In the genomic region with DNA sequence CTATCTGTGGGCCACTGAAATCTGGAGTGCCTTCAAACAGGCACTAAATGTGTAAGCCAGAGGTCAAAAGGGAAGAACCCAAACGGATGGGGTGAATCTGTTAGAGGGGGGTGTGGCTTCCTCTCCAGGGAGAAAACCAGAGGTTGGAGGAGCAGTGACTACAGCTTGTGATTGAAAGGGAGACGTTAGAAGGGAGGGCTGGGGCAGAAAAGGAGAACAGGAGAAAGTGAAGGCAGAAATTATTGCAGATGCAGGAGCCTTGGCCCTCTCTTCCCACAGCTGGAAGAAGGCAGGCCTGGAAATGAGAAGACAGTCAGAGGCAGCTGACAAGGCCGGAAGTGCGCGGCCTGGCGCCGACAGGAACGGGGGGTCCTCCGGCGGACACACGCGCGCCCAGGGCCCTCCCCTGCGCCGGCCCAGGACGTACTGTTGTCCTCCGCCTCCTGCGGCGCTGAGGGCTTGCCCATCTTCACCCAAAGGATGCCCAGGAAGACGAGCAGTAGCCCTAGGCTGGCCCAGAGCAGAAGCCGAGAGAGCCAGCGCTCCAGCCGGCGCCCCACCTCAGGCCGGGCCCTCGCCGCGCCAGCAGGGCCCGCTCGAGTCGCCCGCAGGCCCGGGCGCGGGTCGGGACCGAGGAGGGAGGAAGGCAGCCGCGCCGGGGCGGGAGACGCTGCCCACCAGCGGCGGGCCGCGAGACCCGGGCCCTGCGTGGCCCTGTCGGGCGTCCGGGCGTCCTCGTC, we compare ENCODE assay signal across 1 cellular context.
A peak's percentile ranks its signal among the peaks of the same experiment; 100 is the strongest.
TF ChIP-seq lines count a peak whose summit lies in the region.

No MANE protein-coding gene starts in this region.

TF ChIP-seq in HepG2, 621 proteins besides CTCF, POLR2A, EP300 and RAD21 (continued from another document and continues in another):
- TF ChIP-seq, protein P1, sequence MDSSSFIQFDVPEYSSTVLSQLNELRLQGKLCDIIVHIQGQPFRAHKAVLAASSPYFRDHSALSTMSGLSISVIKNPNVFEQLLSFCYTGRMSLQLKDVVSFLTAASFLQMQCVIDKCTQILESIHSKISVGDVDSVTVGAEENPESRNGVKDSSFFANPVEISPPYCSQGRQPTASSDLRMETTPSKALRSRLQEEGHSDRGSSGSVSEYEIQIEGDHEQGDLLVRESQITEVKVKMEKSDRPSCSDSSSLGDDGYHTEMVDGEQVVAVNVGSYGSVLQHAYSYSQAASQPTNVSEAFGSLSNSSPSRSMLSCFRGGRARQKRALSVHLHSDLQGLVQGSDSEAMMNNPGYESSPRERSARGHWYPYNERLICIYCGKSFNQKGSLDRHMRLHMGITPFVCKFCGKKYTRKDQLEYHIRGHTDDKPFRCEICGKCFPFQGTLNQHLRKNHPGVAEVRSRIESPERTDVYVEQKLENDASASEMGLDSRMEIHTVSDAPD (CRISPR knock-in tag; IDR thresholded peaks at IDR 0.05) = 0 out of 2 replicates have a peak, but pooled peaks have one; percentile 33
- TF ChIP-seq, protein P2, sequence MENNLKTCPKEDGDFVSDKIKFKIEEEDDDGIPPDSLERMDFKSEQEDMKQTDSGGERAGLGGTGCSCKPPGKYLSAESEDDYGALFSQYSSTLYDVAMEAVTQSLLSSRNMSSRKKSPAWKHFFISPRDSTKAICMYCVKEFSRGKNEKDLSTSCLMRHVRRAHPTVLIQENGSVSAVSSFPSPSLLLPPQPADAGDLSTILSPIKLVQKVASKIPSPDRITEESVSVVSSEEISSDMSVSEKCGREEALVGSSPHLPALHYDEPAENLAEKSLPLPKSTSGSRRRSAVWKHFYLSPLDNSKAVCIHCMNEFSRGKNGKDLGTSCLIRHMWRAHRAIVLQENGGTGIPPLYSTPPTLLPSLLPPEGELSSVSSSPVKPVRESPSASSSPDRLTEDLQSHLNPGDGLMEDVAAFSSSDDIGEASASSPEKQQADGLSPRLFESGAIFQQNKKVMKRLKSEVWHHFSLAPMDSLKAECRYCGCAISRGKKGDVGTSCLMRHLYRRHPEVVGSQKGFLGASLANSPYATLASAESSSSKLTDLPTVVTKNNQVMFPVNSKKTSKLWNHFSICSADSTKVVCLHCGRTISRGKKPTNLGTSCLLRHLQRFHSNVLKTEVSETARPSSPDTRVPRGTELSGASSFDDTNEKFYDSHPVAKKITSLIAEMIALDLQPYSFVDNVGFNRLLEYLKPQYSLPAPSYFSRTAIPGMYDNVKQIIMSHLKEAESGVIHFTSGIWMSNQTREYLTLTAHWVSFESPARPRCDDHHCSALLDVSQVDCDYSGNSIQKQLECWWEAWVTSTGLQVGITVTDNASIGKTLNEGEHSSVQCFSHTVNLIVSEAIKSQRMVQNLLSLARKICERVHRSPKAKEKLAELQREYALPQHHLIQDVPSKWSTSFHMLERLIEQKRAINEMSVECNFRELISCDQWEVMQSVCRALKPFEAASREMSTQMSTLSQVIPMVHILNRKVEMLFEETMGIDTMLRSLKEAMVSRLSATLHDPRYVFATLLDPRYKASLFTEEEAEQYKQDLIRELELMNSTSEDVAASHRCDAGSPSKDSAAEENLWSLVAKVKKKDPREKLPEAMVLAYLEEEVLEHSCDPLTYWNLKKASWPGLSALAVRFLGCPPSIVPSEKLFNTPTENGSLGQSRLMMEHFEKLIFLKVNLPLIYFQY (CRISPR knock-in tag; IDR thresholded peaks at IDR 0.05; ENCODE audit: borderline replicate concordance) = no peak
- TF ChIP-seq PHF8 (CRISPR knock-in tag; IDR thresholded peaks at IDR 0.05) = peak; percentile 75
- TF ChIP-seq ISL2 (CRISPR knock-in tag; IDR thresholded peaks at IDR 0.05) = peak; percentile 24; the same call in 1 of the 2 replicates
- TF ChIP-seq, protein P3, sequence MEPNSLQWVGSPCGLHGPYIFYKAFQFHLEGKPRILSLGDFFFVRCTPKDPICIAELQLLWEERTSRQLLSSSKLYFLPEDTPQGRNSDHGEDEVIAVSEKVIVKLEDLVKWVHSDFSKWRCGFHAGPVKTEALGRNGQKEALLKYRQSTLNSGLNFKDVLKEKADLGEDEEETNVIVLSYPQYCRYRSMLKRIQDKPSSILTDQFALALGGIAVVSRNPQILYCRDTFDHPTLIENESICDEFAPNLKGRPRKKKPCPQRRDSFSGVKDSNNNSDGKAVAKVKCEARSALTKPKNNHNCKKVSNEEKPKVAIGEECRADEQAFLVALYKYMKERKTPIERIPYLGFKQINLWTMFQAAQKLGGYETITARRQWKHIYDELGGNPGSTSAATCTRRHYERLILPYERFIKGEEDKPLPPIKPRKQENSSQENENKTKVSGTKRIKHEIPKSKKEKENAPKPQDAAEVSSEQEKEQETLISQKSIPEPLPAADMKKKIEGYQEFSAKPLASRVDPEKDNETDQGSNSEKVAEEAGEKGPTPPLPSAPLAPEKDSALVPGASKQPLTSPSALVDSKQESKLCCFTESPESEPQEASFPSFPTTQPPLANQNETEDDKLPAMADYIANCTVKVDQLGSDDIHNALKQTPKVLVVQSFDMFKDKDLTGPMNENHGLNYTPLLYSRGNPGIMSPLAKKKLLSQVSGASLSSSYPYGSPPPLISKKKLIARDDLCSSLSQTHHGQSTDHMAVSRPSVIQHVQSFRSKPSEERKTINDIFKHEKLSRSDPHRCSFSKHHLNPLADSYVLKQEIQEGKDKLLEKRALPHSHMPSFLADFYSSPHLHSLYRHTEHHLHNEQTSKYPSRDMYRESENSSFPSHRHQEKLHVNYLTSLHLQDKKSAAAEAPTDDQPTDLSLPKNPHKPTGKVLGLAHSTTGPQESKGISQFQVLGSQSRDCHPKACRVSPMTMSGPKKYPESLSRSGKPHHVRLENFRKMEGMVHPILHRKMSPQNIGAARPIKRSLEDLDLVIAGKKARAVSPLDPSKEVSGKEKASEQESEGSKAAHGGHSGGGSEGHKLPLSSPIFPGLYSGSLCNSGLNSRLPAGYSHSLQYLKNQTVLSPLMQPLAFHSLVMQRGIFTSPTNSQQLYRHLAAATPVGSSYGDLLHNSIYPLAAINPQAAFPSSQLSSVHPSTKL (CRISPR knock-in tag; IDR thresholded peaks at IDR 0.05) = peak; percentile 32
- no peak for TF ChIP-seq FLYWCH1 (CRISPR knock-in tag; IDR thresholded peaks at IDR 0.05)
- TF ChIP-seq, protein P4, sequence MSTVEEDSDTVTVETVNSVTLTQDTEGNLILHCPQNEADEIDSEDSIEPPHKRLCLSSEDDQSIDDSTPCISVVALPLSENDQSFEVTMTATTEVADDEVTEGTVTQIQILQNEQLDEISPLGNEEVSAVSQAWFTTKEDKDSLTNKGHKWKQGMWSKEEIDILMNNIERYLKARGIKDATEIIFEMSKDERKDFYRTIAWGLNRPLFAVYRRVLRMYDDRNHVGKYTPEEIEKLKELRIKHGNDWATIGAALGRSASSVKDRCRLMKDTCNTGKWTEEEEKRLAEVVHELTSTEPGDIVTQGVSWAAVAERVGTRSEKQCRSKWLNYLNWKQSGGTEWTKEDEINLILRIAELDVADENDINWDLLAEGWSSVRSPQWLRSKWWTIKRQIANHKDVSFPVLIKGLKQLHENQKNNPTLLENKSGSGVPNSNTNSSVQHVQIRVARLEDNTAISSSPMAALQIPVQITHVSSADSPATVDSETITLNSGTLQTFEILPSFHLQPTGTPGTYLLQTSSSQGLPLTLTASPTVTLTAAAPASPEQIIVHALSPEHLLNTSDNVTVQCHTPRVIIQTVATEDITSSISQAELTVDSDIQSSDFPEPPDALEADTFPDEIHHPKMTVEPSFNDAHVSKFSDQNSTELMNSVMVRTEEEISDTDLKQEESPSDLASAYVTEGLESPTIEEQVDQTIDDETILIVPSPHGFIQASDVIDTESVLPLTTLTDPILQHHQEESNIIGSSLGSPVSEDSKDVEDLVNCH (CRISPR knock-in tag; IDR thresholded peaks at IDR 0.05) = no peak
- peak; percentile 73 for TF ChIP-seq KDM2A (CRISPR knock-in tag; IDR thresholded peaks at IDR 0.05; ENCODE audit: borderline replicate concordance, low read depth)
- no peak for TF ChIP-seq ZNF543 (CRISPR knock-in tag; IDR thresholded peaks at IDR 0.05)
- no peak for TF ChIP-seq ZFY (CRISPR knock-in tag; IDR thresholded peaks at IDR 0.05)
- TF ChIP-seq, protein P5, sequence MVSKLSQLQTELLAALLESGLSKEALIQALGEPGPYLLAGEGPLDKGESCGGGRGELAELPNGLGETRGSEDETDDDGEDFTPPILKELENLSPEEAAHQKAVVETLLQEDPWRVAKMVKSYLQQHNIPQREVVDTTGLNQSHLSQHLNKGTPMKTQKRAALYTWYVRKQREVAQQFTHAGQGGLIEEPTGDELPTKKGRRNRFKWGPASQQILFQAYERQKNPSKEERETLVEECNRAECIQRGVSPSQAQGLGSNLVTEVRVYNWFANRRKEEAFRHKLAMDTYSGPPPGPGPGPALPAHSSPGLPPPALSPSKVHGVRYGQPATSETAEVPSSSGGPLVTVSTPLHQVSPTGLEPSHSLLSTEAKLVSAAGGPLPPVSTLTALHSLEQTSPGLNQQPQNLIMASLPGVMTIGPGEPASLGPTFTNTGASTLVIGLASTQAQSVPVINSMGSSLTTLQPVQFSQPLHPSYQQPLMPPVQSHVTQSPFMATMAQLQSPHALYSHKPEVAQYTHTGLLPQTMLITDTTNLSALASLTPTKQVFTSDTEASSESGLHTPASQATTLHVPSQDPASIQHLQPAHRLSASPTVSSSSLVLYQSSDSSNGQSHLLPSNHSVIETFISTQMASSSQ (IDR thresholded peaks at IDR 0.05; ENCODE audit: low read depth) = no peak
- TF ChIP-seq, protein P5 (CRISPR knock-in tag; IDR thresholded peaks at IDR 0.05; ENCODE audit: borderline replicate concordance) = no peak
- TF ChIP-seq AGO1 (IDR thresholded peaks at IDR 0.05; ENCODE audit: low read depth, low read length, poor library complexity, severe bottlenecking) = peak; percentile 48
- TF ChIP-seq KDM4B (CRISPR knock-in tag; IDR thresholded peaks at IDR 0.05) = 0 out of 2 replicates have a peak, but pooled peaks have one; percentile 52
- TF ChIP-seq, protein P6, sequence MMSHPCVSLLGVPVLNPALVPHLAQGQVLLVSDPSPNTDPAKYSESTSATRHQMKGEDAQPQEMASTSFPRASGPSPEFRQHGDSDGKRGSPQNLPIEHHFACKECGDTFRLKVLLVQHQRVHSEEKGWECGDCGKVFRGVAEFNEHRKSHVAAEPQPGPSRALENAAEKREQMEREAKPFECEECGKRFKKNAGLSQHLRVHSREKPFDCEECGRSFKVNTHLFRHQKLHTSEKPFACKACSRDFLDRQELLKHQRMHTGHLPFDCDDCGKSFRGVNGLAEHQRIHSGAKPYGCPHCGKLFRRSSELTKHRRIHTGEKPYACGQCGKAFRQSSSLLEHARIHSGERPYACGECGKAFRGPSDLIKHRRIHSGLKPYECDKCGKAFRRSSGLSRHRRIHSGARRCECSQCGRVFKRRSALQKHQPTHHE (CRISPR knock-in tag; IDR thresholded peaks at IDR 0.05; ENCODE audit: borderline replicate concordance) = no peak
- TF ChIP-seq RAD51 (IDR thresholded peaks at IDR 0.05; ENCODE audit: borderline replicate concordance) = no peak
- TF ChIP-seq ZNF550 (CRISPR knock-in tag; IDR thresholded peaks at IDR 0.05; ENCODE audit: borderline replicate concordance) = no peak
- TF ChIP-seq POLR2G (IDR thresholded peaks at IDR 0.05; ENCODE audit: low read depth, low read length) = peak; percentile 73
- no peak for TF ChIP-seq NFYB (CRISPR knock-in tag; IDR thresholded peaks at IDR 0.05)
- TF ChIP-seq HNF4G (IDR thresholded peaks at IDR 0.05; ENCODE audit: borderline replicate concordance, low read depth, low read length) = no peak
- no peak for TF ChIP-seq HNF4G (CRISPR knock-in tag; IDR thresholded peaks at IDR 0.05; ENCODE audit: borderline replicate concordance, low read depth)
- TF ChIP-seq, protein P7, sequence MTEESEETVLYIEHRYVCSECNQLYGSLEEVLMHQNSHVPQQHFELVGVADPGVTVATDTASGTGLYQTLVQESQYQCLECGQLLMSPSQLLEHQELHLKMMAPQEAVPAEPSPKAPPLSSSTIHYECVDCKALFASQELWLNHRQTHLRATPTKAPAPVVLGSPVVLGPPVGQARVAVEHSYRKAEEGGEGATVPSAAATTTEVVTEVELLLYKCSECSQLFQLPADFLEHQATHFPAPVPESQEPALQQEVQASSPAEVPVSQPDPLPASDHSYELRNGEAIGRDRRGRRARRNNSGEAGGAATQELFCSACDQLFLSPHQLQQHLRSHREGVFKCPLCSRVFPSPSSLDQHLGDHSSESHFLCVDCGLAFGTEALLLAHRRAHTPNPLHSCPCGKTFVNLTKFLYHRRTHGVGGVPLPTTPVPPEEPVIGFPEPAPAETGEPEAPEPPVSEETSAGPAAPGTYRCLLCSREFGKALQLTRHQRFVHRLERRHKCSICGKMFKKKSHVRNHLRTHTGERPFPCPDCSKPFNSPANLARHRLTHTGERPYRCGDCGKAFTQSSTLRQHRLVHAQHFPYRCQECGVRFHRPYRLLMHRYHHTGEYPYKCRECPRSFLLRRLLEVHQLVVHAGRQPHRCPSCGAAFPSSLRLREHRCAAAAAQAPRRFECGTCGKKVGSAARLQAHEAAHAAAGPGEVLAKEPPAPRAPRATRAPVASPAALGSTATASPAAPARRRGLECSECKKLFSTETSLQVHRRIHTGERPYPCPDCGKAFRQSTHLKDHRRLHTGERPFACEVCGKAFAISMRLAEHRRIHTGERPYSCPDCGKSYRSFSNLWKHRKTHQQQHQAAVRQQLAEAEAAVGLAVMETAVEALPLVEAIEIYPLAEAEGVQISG (CRISPR knock-in tag; IDR thresholded peaks at IDR 0.05) = peak; percentile 75; the same call in 1 of the 2 replicates
- no peak; the same call in 1 of the 2 replicates for TF ChIP-seq ZNF451 (CRISPR knock-in tag; IDR thresholded peaks at IDR 0.05)
- TF ChIP-seq ZFAT (CRISPR knock-in tag; conservative IDR thresholded peaks at IDR 0.05) = no peak
- no peak for TF ChIP-seq RORA (CRISPR knock-in tag; IDR thresholded peaks at IDR 0.05)
- no peak for TF ChIP-seq PLRG1 (conservative IDR thresholded peaks at IDR 0.05)
- TF ChIP-seq RFX3 (CRISPR knock-in tag; IDR thresholded peaks at IDR 0.05) = no peak
- TF ChIP-seq NR3C1 (CRISPR knock-in tag; IDR thresholded peaks at IDR 0.05) = no peak
- no peak for TF ChIP-seq SMC3 (IDR thresholded peaks at IDR 0.05; ENCODE audit: low read length)
- no peak for TF ChIP-seq PCBP2 (optimal IDR thresholded peaks at IDR 0.05; ENCODE audit: low read depth, low read length, poor library complexity, severe bottlenecking)
- TF ChIP-seq SIX4 (CRISPR knock-in tag; IDR thresholded peaks at IDR 0.05) = no peak; the same call in 1 of the 2 replicates
